Comparison of ENCODE assay signal across 10 cellular contexts in the genomic region with DNA sequence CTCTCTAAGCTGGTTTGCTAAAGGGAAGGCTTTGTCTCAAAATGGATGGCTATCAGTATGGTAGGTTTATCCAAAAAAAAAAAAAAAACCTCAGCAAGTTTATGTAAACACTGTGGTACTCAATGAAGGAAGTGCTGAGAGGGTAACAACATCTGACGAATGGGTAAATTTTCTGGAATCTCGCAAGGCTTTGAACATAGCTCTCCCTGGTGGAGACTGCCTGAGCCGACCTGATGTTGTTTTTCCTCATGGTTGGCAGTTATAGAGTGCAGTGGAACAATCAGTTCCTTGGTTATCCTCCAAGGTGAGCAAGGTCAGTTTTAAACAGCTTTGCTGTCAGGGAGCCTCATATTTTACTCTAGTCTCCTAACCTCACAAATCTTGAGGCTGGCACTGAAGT.
DNase-seq lines count a peak whose midpoint lies in the region; ATAC-seq lines count a peak whose summit lies in the region.
"Had no signal": no experiment of that assay in that cellular context is flagged by ENCODE, and none has a peak within 500 bp of the region (broad histone marks: within the 10 kb centered on the region; RNA-seq: fewer than 3 reads in every experiment).

No MANE protein-coding gene starts in this region.

- peaks cover 2% of the 10 kb centered on the region for H3K4me1 Mint-ChIP-seq in activated T-cell treated with anti-CD3 and anti-CD28 coated beads, Interleukin-2, amount 50 U/mL, for 4 hours (ENCODE audit: low read depth)

- H3K36me3 Mint-ChIP-seq in activated T-cell treated with anti-CD3 and anti-CD28 coated beads, Interleukin-2, amount 50 U/mL, for 4 hours (ENCODE audit: insufficient read depth): no peaks in the 10 kb centered on the region

- no peak overlapping the region for H3K4me3 Mint-ChIP-seq in activated T-cell treated with anti-CD3 and anti-CD28 coated beads, Interleukin-2, amount 50 U/mL, for 4 hours

- no peak for ATAC-seq in activated T-cell treated with anti-CD3 and anti-CD28 coated beads, Interleukin-2, amount 50 U/mL, for 4 hours

- DNase-seq in 8988T (peak; percentile 7), HCEC 1CT (peak; percentile 34), UCSD-AML1 (lab: John Stamatoyannopoulos, UW; ENCODE audit: unreplicated experiment) (peak; percentile 5), iPS-NIHi11 (ENCODE audit: low spot score) (peak; percentile 46), NCI-H1694 (lab: John Stamatoyannopoulos, UW) (no peak), ureter (ENCODE audit: low spot score) (no peak), NCI-H510A (lab: John Stamatoyannopoulos, UW) (no peak)
- DNase-seq in activated T-cell treated with anti-CD3 and anti-CD28 coated beads, Interleukin-2, amount 50 U/mL, for 4 hours: no peak
- DNase-seq: DMS79, upper lobe of left lung had no signal

- H3K9me3 Mint-ChIP-seq in activated T-cell treated with anti-CD3 and anti-CD28 coated beads, Interleukin-2, amount 50 U/mL, for 4 hours: no peaks in the 10 kb centered on the region

- H3K27me3 Mint-ChIP-seq in activated T-cell treated with anti-CD3 and anti-CD28 coated beads, Interleukin-2, amount 50 U/mL, for 4 hours (ENCODE audit: low read depth): no peaks in the 10 kb centered on the region

Comparison
In these comparisons a context has a peak if more than half of its experiments do, and no peak if none do; other contexts are left out.
1. DNase-seq: peak in 8988T (single experiment), HCEC 1CT (single experiment), UCSD-AML1 (single experiment) and iPS-NIHi11 (single experiment); none in activated T-cell treated with anti-CD3 and anti-CD28 coated beads, Interleukin-2, amount 50 U/mL, for 4 hours (single experiment), NCI-H1694 (single experiment), ureter (single experiment) and NCI-H510A (single experiment).